Comparison of ENCODE assay signal across 21 cellular contexts in the genomic region with DNA sequence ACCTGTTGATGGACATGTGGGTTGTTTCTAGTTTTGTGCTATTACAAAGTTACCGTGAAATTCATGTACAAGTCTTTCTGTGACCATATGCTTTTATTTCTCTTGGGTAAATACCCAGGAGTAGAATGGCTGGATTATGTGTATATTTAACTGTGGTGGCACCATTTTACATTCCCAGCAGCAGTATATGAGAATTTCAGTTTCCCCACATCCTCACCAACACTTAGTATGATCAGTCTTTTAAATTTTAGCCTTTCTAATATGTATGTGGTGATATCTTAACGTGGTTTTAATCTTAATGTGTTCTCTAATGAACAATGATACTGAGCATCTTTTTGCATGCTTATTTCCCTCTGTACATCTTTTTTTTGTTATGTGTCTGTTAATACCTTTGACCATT.
"Had no signal": no experiment of that assay in that cellular context is flagged by ENCODE, and none has a peak within 500 bp of the region (broad histone marks: within the 10 kb centered on the region; RNA-seq: fewer than 3 reads in every experiment).

No MANE protein-coding gene starts in this region.

- H2AFZ ChIP-seq: hepatocyte had no signal

- H3K27me3 ChIP-seq: colonic mucosa, esophagus muscularis mucosa, foreskin keratinocyte, gastroesophageal sphincter, heart left ventricle, hepatocyte, left lung had no signal

- H3K79me2 ChIP-seq: hepatocyte had no signal

- H3K9me3 ChIP-seq: colonic mucosa, esophagus muscularis mucosa, lower lobe of right lung had no signal

- H3K4me2 ChIP-seq: hepatocyte had no signal

- H3K27ac ChIP-seq: colonic mucosa, esophagus muscularis mucosa, foreskin keratinocyte, gastroesophageal sphincter, heart left ventricle, hepatocyte, left lung, lower lobe of right lung had no signal

- H3K36me3 ChIP-seq: colonic mucosa, esophagus muscularis mucosa, left lung, lower lobe of right lung had no signal

- FAIRE-seq: endothelial cell of umbilical vein, frontal cortex, islet of Langerhans, keratinocyte had no signal

- H3K4me1 ChIP-seq: colonic mucosa, gastroesophageal sphincter, left lung had no signal

- H3K4me3 ChIP-seq: colonic mucosa, esophagus muscularis mucosa, gastroesophageal sphincter, heart left ventricle, hepatocyte, left lung, lower lobe of right lung, mucosa of descending colon had no signal

- DNase-seq: colonic mucosa; cortex of kidney; effector CD8-positive, alpha-beta T cell; effector memory CD8-positive, alpha-beta T cell; foreskin keratinocyte; heart left ventricle; hypothalamus; left cardiac atrium; left lung; left ventricle myocardium superior; lower lobe of right lung; mesenchymal stem cell; mucosa of descending colon; naive B cell had no signal
